1 cellular context compared by ENCODE assay signal in genomic region chr12:93780115-93780641, GRCh38.
A peak's percentile ranks its signal among the peaks of the same experiment; 100 is the strongest.
TF ChIP-seq lines count a peak whose summit lies in the region.

No MANE protein-coding gene starts in this region.

TF ChIP-seq in SK-N-SH, 30 proteins besides CTCF, POLR2A, EP300 and RAD21 (continued from another document):
- TF ChIP-seq MAX (IDR thresholded peaks at IDR 0.05; ENCODE audit: low read depth) (no peak), YY1 (IDR thresholded peaks at IDR 0.05; ENCODE audit: low read depth) (no peak), POLR2AphosphoS5 (IDR thresholded peaks at IDR 0.05; ENCODE audit: low read depth, low read length) (no peak), RXRA (IDR thresholded peaks at IDR 0.05; ENCODE audit: borderline replicate concordance, low read depth) (no peak), PBX3 (IDR thresholded peaks at IDR 0.05) (0 out of 2 replicates have a peak, but pooled peaks have one; percentile 19)
